8 cellular contexts compared by ENCODE assay signal in the genomic region with DNA sequence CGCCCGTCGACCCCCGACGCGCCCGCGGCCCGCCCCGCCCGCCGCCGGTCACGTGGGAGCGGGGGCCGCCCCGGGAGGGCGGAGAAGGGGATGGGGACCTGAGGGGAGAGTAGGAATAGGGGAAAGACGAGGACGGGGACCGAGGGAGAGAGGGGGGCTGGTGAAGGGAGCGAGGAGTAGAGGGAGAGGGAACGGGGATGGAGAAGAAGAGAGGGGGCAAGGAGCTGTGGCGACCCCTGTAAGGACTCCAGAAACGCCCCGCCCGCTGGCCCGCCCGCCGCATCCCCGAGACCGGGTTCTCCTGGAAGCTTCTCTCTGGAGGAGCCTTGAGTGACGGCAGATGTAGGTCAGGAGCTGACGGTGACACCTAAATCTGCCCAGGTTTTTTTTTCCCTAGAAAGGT. TPM values are rescaled to one million over a fixed set of nuclear protein-coding genes. Genes with fewer than 3 reads are reported as not detected.
DNase-seq lines count a peak whose midpoint lies in the region; ATAC-seq, FAIRE-seq and TF ChIP-seq lines count a peak whose summit lies in the region.

No MANE protein-coding gene starts in this region.

- H3K27ac ChIP-seq in CD4-positive, CD25-positive, alpha-beta regulatory T cell (ENCODE audit: insufficient read depth, low read length, poor library complexity, severe bottlenecking): peak overlapping the region; percentile 95
- peak overlapping the region; percentile 83 for H3K27ac ChIP-seq in Panc1 (ENCODE audit: low read length)

- FAIRE-seq in frontal cortex (lab: Jason Lieb, UNC): no peak

- DNase-seq in CD4-positive, CD25-positive, alpha-beta regulatory T cell: peak in 2 of 3 donors; percentile 18 to 25
- DNase-seq in Panc1 (ENCODE audit: low read depth, low spot score) (no peak), kidney glomerular epithelial cell (lab: John Stamatoyannopoulos, UW) (peak; percentile 16), frontal cortex (ENCODE audit: low spot score in 2 of 2) (no peak)
- peak in 1 of 2 donors; percentile 22 for DNase-seq in central memory CD8-positive, alpha-beta T cell (ENCODE audit: low spot score in 2 of 2)
- DNase-seq in stimulated activated CD8-positive, alpha-beta memory T cell treated with anti-CD3 and anti-CD28 coated beads, Interleukin-2, amount 100 ng/mL, for 48 hours (ENCODE audit: low read depth in 2 of 2): peak; percentile 21 to 23

- H3K36me3 ChIP-seq in CD4-positive, CD25-positive, alpha-beta regulatory T cell (ENCODE audit: control insufficient read depth, insufficient read depth, low read length): no peaks in the 10 kb centered on the region
- no peaks in the 10 kb centered on the region for H3K36me3 ChIP-seq in Panc1 (ENCODE audit: control insufficient read depth, insufficient read depth, low read length)

- H3K27me3 ChIP-seq in CD4-positive, CD25-positive, alpha-beta regulatory T cell (ENCODE audit: control insufficient read depth, insufficient read depth, low read length): no peaks in the 10 kb centered on the region
- H3K27me3 ChIP-seq in Panc1 (ENCODE audit: control insufficient read depth, insufficient read depth, low read length): no peaks in the 10 kb centered on the region

- in situ Hi-C loops in Panc1 (cut with HindIII; ENCODE audit: low pct_unique_long_range_greater_than_20kb, low sequenced_read_pairs): no loop called here

- CTCF ChIA-PET in Panc1 (lab: Charles Lee): no interaction called here

- POLR2A ChIA-PET in Panc1 (lab: Charles Lee): interaction anchor here (0.8 kb wide), 1 partner anchor 176 kb away, joined by 3 read pairs; no protein-coding TSS in a partner anchor

- peaks cover 0 to 5% of the 10 kb centered on the region in 2 experiments for H3K9me3 ChIP-seq in CD4-positive, CD25-positive, alpha-beta regulatory T cell (ENCODE audit: control insufficient read depth in 2 of 2, low read length in 2 of 2)
- H3K9me3 ChIP-seq in Panc1 (ENCODE audit: control insufficient read depth, insufficient read depth, low read depth, low read length): no peaks in the 10 kb centered on the region

- H3K9me3 Mint-ChIP-seq in CD4-positive, CD25-positive, alpha-beta regulatory T cell: peaks cover 0 to 4% (median 0%) of the 10 kb centered on the region in 7 donors
- no peaks in the 10 kb centered on the region for H3K9me3 Mint-ChIP-seq in central memory CD8-positive, alpha-beta T cell

- ATAC-seq in CD4-positive, CD25-positive, alpha-beta regulatory T cell (ENCODE audit: low read depth in 2 of 2): no peak
- ATAC-seq in GM18867 (IDR thresholded peaks at IDR 0.05; ENCODE audit: unreplicated experiment) (peak; percentile 27), HG03108 (IDR thresholded peaks at IDR 0.05; ENCODE audit: unreplicated experiment) (peak; percentile 19), Panc1 (peak; percentile 79)
- ATAC-seq in central memory CD8-positive, alpha-beta T cell (replicated peaks; ENCODE audit: extremely low read depth, poor library complexity, severe bottlenecking): no peak

- H3K4me3 ChIP-seq in CD4-positive, CD25-positive, alpha-beta regulatory T cell (ENCODE audit: low read depth, low read length): peak overlapping the region; percentile 90
- peak overlapping the region; percentile 70 to 82 for H3K4me3 ChIP-seq in Panc1 (ENCODE audit: low read depth in 2 of 2, low read length in 2 of 2)

- peaks cover 16 to 61% (median 39%) of the 10 kb centered on the region in 4 donors for H3K4me1 Mint-ChIP-seq in CD4-positive, CD25-positive, alpha-beta regulatory T cell
- H3K4me1 Mint-ChIP-seq in central memory CD8-positive, alpha-beta T cell: peaks cover 33% of the 10 kb centered on the region

- H3K36me3 Mint-ChIP-seq in CD4-positive, CD25-positive, alpha-beta regulatory T cell: peaks cover 11% of the 10 kb centered on the region
- peaks cover 16% of the 10 kb centered on the region for H3K36me3 Mint-ChIP-seq in central memory CD8-positive, alpha-beta T cell (ENCODE audit: insufficient read depth)

- BruUV-seq in Panc1 (replicated peaks; lab: Mats Ljungman, UMichigan): no TSS peak

- peaks cover 20% of the 10 kb centered on the region for H3K4me1 ChIP-seq in CD4-positive, CD25-positive, alpha-beta regulatory T cell (ENCODE audit: control insufficient read depth, insufficient read depth, low read length, poor library complexity, severe bottlenecking)
- peaks cover 22% of the 10 kb centered on the region for H3K4me1 ChIP-seq in Panc1 (ENCODE audit: control insufficient read depth, insufficient read depth, low read length)

- peak overlapping the region; percentile 13 to 77 (median 72) for H3K27ac Mint-ChIP-seq in CD4-positive, CD25-positive, alpha-beta regulatory T cell
- H3K27ac Mint-ChIP-seq in central memory CD8-positive, alpha-beta T cell (ENCODE audit: low read depth): peak overlapping the region; percentile 88

- intact Hi-C loops in Panc1 (cut with micrococcal nuclease; ENCODE audit: unreplicated experiment): no loop called here

- no peak for TF ChIP-seq CTCF in Panc1 (IDR thresholded peaks at IDR 0.05)

- peaks cover 2% of the 10 kb centered on the region for H3K27me3 Mint-ChIP-seq in CD4-positive, CD25-positive, alpha-beta regulatory T cell
- H3K27me3 Mint-ChIP-seq in central memory CD8-positive, alpha-beta T cell: no peaks in the 10 kb centered on the region

- H3K4me3 Mint-ChIP-seq in CD4-positive, CD25-positive, alpha-beta regulatory T cell: peak overlapping the region; percentile 43 to 94 (median 88)
- H3K4me3 Mint-ChIP-seq in central memory CD8-positive, alpha-beta T cell: peak overlapping the region; percentile 76

RNA-seq across cellular contexts. Expression of a gene that starts 0.6 kb away (rescaled TPM):
- total RNA-seq in CD4-positive, CD25-positive, alpha-beta regulatory T cell: 43.6 TPM
- 1 to 10 TPM; 5.8 to 9.4 (median 8.6) TPM for polyA plus RNA-seq in CD4-positive, CD25-positive, alpha-beta regulatory T cell
- total RNA-seq in Panc1 (2021; ENCODE audit: unreplicated experiment) (40.5 TPM), frontal cortex (22.0 TPM)
- polyA plus RNA-seq in Panc1 (2012; ENCODE audit: insufficient read length): 20.0 TPM

Comparison
In these comparisons a context has a peak if more than half of its experiments do, and no peak if none do; other contexts are left out.
1. ATAC-seq: peak in GM18867 (single experiment), HG03108 (single experiment) and Panc1 (single experiment); none in CD4-positive, CD25-positive, alpha-beta regulatory T cell (0 of 2) and central memory CD8-positive, alpha-beta T cell (single experiment).
2. DNase-seq: peak in CD4-positive, CD25-positive, alpha-beta regulatory T cell (2 of 3), kidney glomerular epithelial cell (single experiment) and stimulated activated CD8-positive, alpha-beta memory T cell treated with anti-CD3 and anti-CD28 coated beads, Interleukin-2, amount 100 ng/mL, for 48 hours (2 of 2); none in Panc1 (single experiment) and frontal cortex (0 of 2).